ENCODE assay signal across 20 cellular contexts in genomic region chr19:29770653-29771052, GRCh38. TPM values are rescaled to one million over a fixed set of nuclear protein-coding genes. Genes with fewer than 3 reads are reported as not detected.
A peak's percentile ranks its signal among the peaks of the same experiment; 100 is the strongest.
DNase-seq lines count a peak whose midpoint lies in the region; ATAC-seq and TF ChIP-seq lines count a peak whose summit lies in the region.
"Had no signal": no experiment of that assay in that cellular context is flagged by ENCODE, and none has a peak within 500 bp of the region (broad histone marks: within the 10 kb centered on the region; RNA-seq: fewer than 3 reads in every experiment).

No MANE protein-coding gene starts in this region.

- POLR2A ChIA-PET in activated CD8-positive, alpha-beta T cell treated with anti-CD3 and anti-CD28 coated beads for 36 hours (lab: Charles Lee), result no interaction called here

- peaks cover 7% of the 10 kb centered on the region for H3K4me1 Mint-ChIP-seq in activated T-cell treated with anti-CD3 and anti-CD28 coated beads, Interleukin-2, amount 50 U/mL, for 72 hours (ENCODE audit: low read depth)
- peaks cover 7% of the 10 kb centered on the region for H3K4me1 Mint-ChIP-seq in stimulated activated naive CD8-positive, alpha-beta T cell treated with anti-CD3 and anti-CD28 coated beads, Interleukin-15, amount 100 ng/mL, for 72 hours
- no peaks in the 10 kb centered on the region for H3K4me1 Mint-ChIP-seq in activated CD8-positive, alpha-beta T cell treated with anti-CD3 and anti-CD28 coated beads for 36 hours (ENCODE audit: low read depth)
- no peaks in the 10 kb centered on the region for H3K4me1 Mint-ChIP-seq in immature natural killer cell
- H3K4me1 Mint-ChIP-seq: B cell had no signal

- H3K36me3 Mint-ChIP-seq in activated T-cell treated with anti-CD3 and anti-CD28 coated beads, Interleukin-2, amount 50 U/mL, for 72 hours (ENCODE audit: insufficient read depth in 2 of 2), result no peaks in the 10 kb centered on the region
- no peaks in the 10 kb centered on the region for H3K36me3 Mint-ChIP-seq in activated CD8-positive, alpha-beta T cell treated with anti-CD3 and anti-CD28 coated beads for 36 hours (ENCODE audit: low read depth)
- no peaks in the 10 kb centered on the region for H3K36me3 Mint-ChIP-seq in immature natural killer cell
- H3K36me3 Mint-ChIP-seq: CD8-positive, alpha-beta memory T cell had no signal

- intact Hi-C loops in activated CD8-positive, alpha-beta T cell treated with anti-CD3 and anti-CD28 coated beads for 36 hours (cut with micrococcal nuclease), result no loop called here

- H3K27ac Mint-ChIP-seq in activated T-cell treated with anti-CD3 and anti-CD28 coated beads, Interleukin-2, amount 50 U/mL, for 72 hours, result no peak overlapping the region
- no peak overlapping the region for H3K27ac Mint-ChIP-seq in stimulated activated naive CD8-positive, alpha-beta T cell treated with anti-CD3 and anti-CD28 coated beads, Interleukin-15, amount 100 ng/mL, for 72 hours
- no peak overlapping the region for H3K27ac Mint-ChIP-seq in activated CD8-positive, alpha-beta T cell treated with anti-CD3 and anti-CD28 coated beads for 36 hours
- H3K27ac Mint-ChIP-seq in immature natural killer cell, result no peak overlapping the region
- H3K27ac Mint-ChIP-seq: B cell had no signal

- CTCF ChIA-PET in activated CD8-positive, alpha-beta T cell treated with anti-CD3 and anti-CD28 coated beads for 36 hours (lab: Charles Lee), result interaction anchor here (1.4 to 4.3 kb wide), 6 partner anchors 9 to 104 kb away, joined by 5 to 33 read pairs (median 12); no protein-coding TSS in a partner anchor

- no peak for TF ChIP-seq CTCF in activated CD8-positive, alpha-beta T cell treated with anti-CD3 and anti-CD28 coated beads for 36 hours (IDR thresholded peaks at IDR 0.05)
- no peak for TF ChIP-seq CTCF in GM20000 (IDR thresholded peaks at IDR 0.05; ENCODE audit: extremely low read depth, missing control alignments)

- no peaks in the 10 kb centered on the region for H3K27me3 Mint-ChIP-seq in activated T-cell treated with anti-CD3 and anti-CD28 coated beads, Interleukin-2, amount 50 U/mL, for 72 hours (ENCODE audit: low read depth)
- H3K27me3 Mint-ChIP-seq in stimulated activated naive CD8-positive, alpha-beta T cell treated with anti-CD3 and anti-CD28 coated beads, Interleukin-15, amount 100 ng/mL, for 72 hours, result no peaks in the 10 kb centered on the region
- peaks cover 2% of the 10 kb centered on the region for H3K27me3 Mint-ChIP-seq in activated CD8-positive, alpha-beta T cell treated with anti-CD3 and anti-CD28 coated beads for 36 hours
- H3K27me3 Mint-ChIP-seq in immature natural killer cell (ENCODE audit: low read depth in 3 of 3), result peaks cover 0 to 10% (median 0%) of the 10 kb centered on the region in 3 donors

- ATAC-seq in activated T-cell treated with anti-CD3 and anti-CD28 coated beads, Interleukin-2, amount 50 U/mL, for 72 hours (replicated peaks in 1 of 2), result peak; percentile 72 to 79
- ATAC-seq in stimulated activated naive CD8-positive, alpha-beta T cell treated with anti-CD3 and anti-CD28 coated beads, Interleukin-15, amount 100 ng/mL, for 72 hours, result peak; percentile 80
- no peak for ATAC-seq in stimulated activated naive CD8-positive, alpha-beta T cell treated with anti-CD3 and anti-CD28 coated beads, Interleukin-15, Interleukin-2, amounts not matched to agents 100 U/mL and 50 U/mL, for 24 hours
- ATAC-seq in activated CD8-positive, alpha-beta T cell treated with anti-CD3 and anti-CD28 coated beads for 36 hours, result peak; percentile 53
- ATAC-seq: Right ventricle myocardium inferior had no signal

- DNase-seq in activated T-cell treated with anti-CD3 and anti-CD28 coated beads, Interleukin-2, amount 50 U/mL, for 72 hours, result peak; percentile 20
- DNase-seq in activated T-cell treated with anti-CD3 and anti-CD28 coated beads for 4 hours (no peak), GM20000 (ENCODE audit: low spot score) (no peak), immature natural killer cell (no peak)
- peak in 1 of 2 donors; percentile 34 for DNase-seq in stimulated activated naive CD8-positive, alpha-beta T cell treated with anti-CD3 and anti-CD28 coated beads, Interleukin-15, amount 100 ng/mL, for 72 hours
- DNase-seq in stimulated activated naive CD8-positive, alpha-beta T cell treated with anti-CD3 and anti-CD28 coated beads, Interleukin-15, Interleukin-2, amounts not matched to agents 100 U/mL and 50 U/mL, for 24 hours, result no peak
- peak; percentile 38 for DNase-seq in activated CD8-positive, alpha-beta T cell treated with anti-CD3 and anti-CD28 coated beads for 36 hours
- DNase-seq: CD8-positive, alpha-beta memory T cell; DMS79 treated with DMSO at 0.1 percent for 48 hours; GF-D8; IMR-90; KG1; MG63; NCI-H2029; NCI-H446 treated with DMSO at 0.1 percent for 48 hours; NCI-H526; PC-9; SJCRH30 had no signal

- no peaks in the 10 kb centered on the region for H3K9me3 Mint-ChIP-seq in activated T-cell treated with anti-CD3 and anti-CD28 coated beads, Interleukin-2, amount 50 U/mL, for 72 hours
- no peaks in the 10 kb centered on the region for H3K9me3 Mint-ChIP-seq in stimulated activated naive CD8-positive, alpha-beta T cell treated with anti-CD3 and anti-CD28 coated beads, Interleukin-15, amount 100 ng/mL, for 72 hours
- no peaks in the 10 kb centered on the region for H3K9me3 Mint-ChIP-seq in activated CD8-positive, alpha-beta T cell treated with anti-CD3 and anti-CD28 coated beads for 36 hours
- no peaks in the 10 kb centered on the region for H3K9me3 Mint-ChIP-seq in immature natural killer cell
- H3K9me3 Mint-ChIP-seq: CD8-positive, alpha-beta memory T cell had no signal

- H3K4me3 Mint-ChIP-seq in activated T-cell treated with anti-CD3 and anti-CD28 coated beads, Interleukin-2, amount 50 U/mL, for 72 hours, result no peak overlapping the region
- no peak overlapping the region for H3K4me3 Mint-ChIP-seq in stimulated activated naive CD8-positive, alpha-beta T cell treated with anti-CD3 and anti-CD28 coated beads, Interleukin-15, amount 100 ng/mL, for 72 hours
- H3K4me3 Mint-ChIP-seq in activated CD8-positive, alpha-beta T cell treated with anti-CD3 and anti-CD28 coated beads for 36 hours, result no peak overlapping the region
- no peak overlapping the region for H3K4me3 Mint-ChIP-seq in immature natural killer cell
- H3K4me3 Mint-ChIP-seq: B cell; CD8-positive, alpha-beta memory T cell had no signal

RNA-seq across cellular contexts. Expression of gene CCNE1, which starts 41.1 kb away (rescaled TPM):
- total RNA-seq in activated T-cell treated with anti-CD3 and anti-CD28 coated beads, Interleukin-2, amount 50 U/mL, for 72 hours, result 10 to 100 TPM; 39.3 to 41.9 TPM
- total RNA-seq in activated CD8-positive, alpha-beta T cell treated with anti-CD3 and anti-CD28 coated beads for 36 hours, result 10 to 100 TPM; 24.5 to 25.7 TPM
- under 1 TPM in 2 of 3 donors, not detected in 1; 0.22 to 0.39 TPM for polyA plus RNA-seq in immature natural killer cell

RNA-seq across cellular contexts. Expression of gene C19orf12, which starts 55.6 kb away (rescaled TPM):
- 10 to 100 TPM; 32.1 to 35.6 TPM for total RNA-seq in activated T-cell treated with anti-CD3 and anti-CD28 coated beads, Interleukin-2, amount 50 U/mL, for 72 hours
- 10 to 100 TPM; 33.3 to 36.6 TPM for total RNA-seq in activated CD8-positive, alpha-beta T cell treated with anti-CD3 and anti-CD28 coated beads for 36 hours
- polyA plus RNA-seq in immature natural killer cell, result 10 to 100 TPM; 32.4 to 68.3 (median 60.3) TPM

Comparison
In these comparisons a context has a peak if more than half of its experiments do, and no peak if none do; other contexts are left out.
1. DNase-seq: peak in activated T-cell treated with anti-CD3 and anti-CD28 coated beads, Interleukin-2, amount 50 U/mL, for 72 hours (2 of 2) and activated CD8-positive, alpha-beta T cell treated with anti-CD3 and anti-CD28 coated beads for 36 hours (single experiment); none in activated T-cell treated with anti-CD3 and anti-CD28 coated beads for 4 hours (single experiment), stimulated activated naive CD8-positive, alpha-beta T cell treated with anti-CD3 and anti-CD28 coated beads, Interleukin-15, Interleukin-2, amounts not matched to agents 100 U/mL and 50 U/mL, for 24 hours (single experiment), GM20000 (single experiment) and immature natural killer cell (0 of 3).